ENCODE assay signal across 21 cellular contexts in the genomic region with DNA sequence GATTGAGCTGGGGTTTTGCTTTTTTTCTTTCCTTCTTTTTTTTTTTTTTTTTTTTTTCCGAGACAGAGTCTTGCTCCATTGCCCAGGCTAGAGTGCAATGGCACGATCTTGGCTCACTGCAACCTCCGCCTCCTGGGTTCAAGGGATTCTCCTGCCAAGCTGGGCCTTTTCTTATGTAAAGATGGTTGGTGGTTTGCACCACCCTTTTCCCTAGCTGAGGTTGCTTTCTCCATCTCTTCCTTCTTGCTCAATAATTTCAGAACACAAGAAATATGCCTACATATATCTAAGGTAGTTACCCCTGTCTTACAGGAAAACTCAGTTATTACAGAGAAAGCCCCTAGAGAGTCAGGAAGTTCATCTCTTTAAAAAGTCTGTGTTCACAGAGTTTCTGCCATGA. TPM values are rescaled to one million over a fixed set of nuclear protein-coding genes. Genes with fewer than 3 reads are reported as not detected.
DNase-seq lines count a peak whose midpoint lies in the region; ATAC-seq and TF ChIP-seq lines count a peak whose summit lies in the region.
"Had no signal": no experiment of that assay in that cellular context is flagged by ENCODE, and none has a peak within 500 bp of the region (broad histone marks: within the 10 kb centered on the region; RNA-seq: fewer than 3 reads in every experiment).

No MANE protein-coding gene starts in this region.

- no TSS peak for BruUV-seq in PC-3 (replicated peaks; lab: Mats Ljungman, UMichigan)

- no peak for DNase-seq in activated naive CD4-positive, alpha-beta T cell treated with anti-CD3 and anti-CD28 coated beads for 36 hours
- no peak for DNase-seq in activated naive CD4-positive, alpha-beta T cell (lab: John Stamatoyannopoulos, UW)
- DNase-seq in PC-3 (no peak), AG08396 (ENCODE audit: low spot score) (no peak)
- DNase-seq in activated naive CD8-positive, alpha-beta T cell treated with anti-CD3 and anti-CD28 coated beads, Interleukin-2, amount 10 ng/mL, durations not matched to agents 7 days and 5 days, result no peak
- DNase-seq in stimulated activated naive B cell treated with anti-CD40 and anti-IgM and Interleukin-4, amounts not matched to agents 10 μg/mL and 1 μg/mL and 100 μg/mL, for 72 hours, result no peak
- no peak for DNase-seq in activated effector memory CD4-positive, alpha-beta T cell treated with anti-CD3 and anti-CD28 coated beads, Interleukin-2, amount 50 U/mL, for 16 hours
- DNase-seq: central memory CD4-positive, alpha-beta T cell; DMS153; GOT3; Karpas-422; kidney glomerular epithelial cell; midbrain; NCI-H1694; NCI-H345; NK-92 treated with Interleukin-12 subunit alpha and Interleukin-12 subunit beta, amount 100 ng/mL, for 24 hours; occipital lobe; Right ventricle myocardium superior; thyroid gland had no signal

- no peak for ATAC-seq in PC-3
- ATAC-seq in activated naive CD8-positive, alpha-beta T cell treated with anti-CD3 and anti-CD28 coated beads, Interleukin-2, amount 10 ng/mL, durations not matched to agents 7 days and 5 days (ENCODE audit: low read depth), result no peak
- no peak for ATAC-seq in stimulated activated naive B cell treated with anti-CD40 and anti-IgM and Interleukin-4, amounts not matched to agents 10 μg/mL and 1 μg/mL and 100 μg/mL, for 72 hours (replicated peaks)
- no peak for ATAC-seq in HG03439 (IDR thresholded peaks at IDR 0.05; ENCODE audit: unreplicated experiment)

- no peaks in the 10 kb centered on the region for H3K9me3 Mint-ChIP-seq in activated naive CD4-positive, alpha-beta T cell treated with anti-CD3 and anti-CD28 coated beads for 36 hours
- H3K9me3 Mint-ChIP-seq in activated naive CD8-positive, alpha-beta T cell treated with anti-CD3 and anti-CD28 coated beads, Interleukin-2, amount 10 ng/mL, durations not matched to agents 7 days and 5 days, result no peaks in the 10 kb centered on the region
- no peaks in the 10 kb centered on the region for H3K9me3 Mint-ChIP-seq in stimulated activated naive B cell treated with anti-CD40 and anti-IgM and Interleukin-4, amounts not matched to agents 10 μg/mL and 1 μg/mL and 100 μg/mL, for 72 hours

- H3K36me3 ChIP-seq in PC-3 (ENCODE audit: low read depth, low read length), result peaks cover 3% of the 10 kb centered on the region; the same call in 1 of the 2 replicates
- H3K36me3 ChIP-seq: thyroid gland had no signal

- no peak for TF ChIP-seq CTCF in PC-3 (conservative IDR thresholded peaks at IDR 0.05; ENCODE audit: low read depth, low read length)

- peaks cover 75% of the 10 kb centered on the region for H3K79me2 ChIP-seq in PC-3 (ENCODE audit: low read length)

- no peak overlapping the region for H3K4me2 ChIP-seq in PC-3 (ENCODE audit: low read length)
- H3K4me2 ChIP-seq: hepatocyte had no signal

- H3K27me3 Mint-ChIP-seq in activated naive CD4-positive, alpha-beta T cell treated with anti-CD3 and anti-CD28 coated beads for 36 hours (ENCODE audit: low read depth), result no peaks in the 10 kb centered on the region
- H3K27me3 Mint-ChIP-seq in activated naive CD8-positive, alpha-beta T cell treated with anti-CD3 and anti-CD28 coated beads, Interleukin-2, amount 10 ng/mL, durations not matched to agents 7 days and 5 days, result no peaks in the 10 kb centered on the region
- no peaks in the 10 kb centered on the region for H3K27me3 Mint-ChIP-seq in stimulated activated naive B cell treated with anti-CD40 and anti-IgM and Interleukin-4, amounts not matched to agents 10 μg/mL and 1 μg/mL and 100 μg/mL, for 72 hours

- CTCF ChIA-PET in activated naive CD4-positive, alpha-beta T cell treated with anti-CD3 and anti-CD28 coated beads for 36 hours (lab: Charles Lee), result interaction anchor here (0.8 to 1.0 kb wide), 3 partner anchors 15 to 207 kb away, joined by 3 to 4 read pairs (median 3); no protein-coding TSS in a partner anchor
- CTCF ChIA-PET in PC-3 (lab: Charles Lee), result no interaction called here

- peak overlapping the region; percentile 86 for H3K27ac Mint-ChIP-seq in activated naive CD4-positive, alpha-beta T cell treated with anti-CD3 and anti-CD28 coated beads for 36 hours
- no peak overlapping the region for H3K27ac Mint-ChIP-seq in activated naive CD8-positive, alpha-beta T cell treated with anti-CD3 and anti-CD28 coated beads, Interleukin-2, amount 10 ng/mL, durations not matched to agents 7 days and 5 days
- peak overlapping the region; percentile 98 for H3K27ac Mint-ChIP-seq in stimulated activated naive B cell treated with anti-CD40 and anti-IgM and Interleukin-4, amounts not matched to agents 10 μg/mL and 1 μg/mL and 100 μg/mL, for 72 hours

- peaks cover 96% of the 10 kb centered on the region for H3K4me1 Mint-ChIP-seq in activated naive CD4-positive, alpha-beta T cell treated with anti-CD3 and anti-CD28 coated beads for 36 hours (ENCODE audit: low read depth)
- peaks cover 78% of the 10 kb centered on the region for H3K4me1 Mint-ChIP-seq in activated naive CD8-positive, alpha-beta T cell treated with anti-CD3 and anti-CD28 coated beads, Interleukin-2, amount 10 ng/mL, durations not matched to agents 7 days and 5 days
- peaks cover 55 to 84% of the 10 kb centered on the region in 2 donors for H3K4me1 Mint-ChIP-seq in stimulated activated naive B cell treated with anti-CD40 and anti-IgM and Interleukin-4, amounts not matched to agents 10 μg/mL and 1 μg/mL and 100 μg/mL, for 72 hours

- H3F3A ChIP-seq in PC-3 (ENCODE audit: low read length, unreplicated experiment), result no peaks in the 10 kb centered on the region

- H3K27ac ChIP-seq in PC-3 (ENCODE audit: low read length), result peak overlapping the region; percentile 19
- H3K27ac ChIP-seq: hepatocyte, thyroid gland had no signal

- no peak overlapping the region for H2AFZ ChIP-seq in PC-3 (ENCODE audit: low read length)
- H2AFZ ChIP-seq: hepatocyte had no signal

- no peaks in the 10 kb centered on the region for H4K20me1 ChIP-seq in PC-3 (ENCODE audit: low read length)

- peaks cover 42% of the 10 kb centered on the region for H3K4me1 ChIP-seq in PC-3 (ENCODE audit: insufficient read depth, low read length)
- H3K4me1 ChIP-seq: thyroid gland had no signal

- H3K9me3 ChIP-seq in PC-3 (ENCODE audit: low read length), result no peaks in the 10 kb centered on the region
- H3K9me3 ChIP-seq: thyroid gland had no signal

- intact Hi-C loops in activated naive CD4-positive, alpha-beta T cell treated with anti-CD3 and anti-CD28 coated beads for 36 hours (cut with micrococcal nuclease), result no loop called here
- intact Hi-C loops in PC-3 (cut with micrococcal nuclease), result no loop called here

- no peak overlapping the region for H3K9ac ChIP-seq in PC-3 (ENCODE audit: low read length)

- POLR2A ChIA-PET in PC-3 (lab: Charles Lee; ENCODE audit: unreplicated experiment), result no interaction called here
- POLR2A ChIA-PET in activated naive CD8-positive, alpha-beta T cell treated with anti-CD3 and anti-CD28 coated beads, Interleukin-2, amount 10 ng/mL, durations not matched to agents 7 days and 5 days (lab: Charles Lee), result interaction anchor here (0.7 kb wide), 1 partner anchor 93 kb away, joined by 7 read pairs; no protein-coding TSS in a partner anchor

- H3K27me3 ChIP-seq in PC-3 (ENCODE audit: low read length), result no peaks in the 10 kb centered on the region
- H3K27me3 ChIP-seq: hepatocyte, thyroid gland had no signal

- no peak overlapping the region for H3K4me3 ChIP-seq in PC-3 (ENCODE audit: low read length)
- H3K4me3 ChIP-seq: hepatocyte, thyroid gland had no signal

- no peaks in the 10 kb centered on the region for H3K9me2 ChIP-seq in PC-3 (replicated peaks; ENCODE audit: low read length)

- peaks cover 23% of the 10 kb centered on the region for H3K36me3 Mint-ChIP-seq in activated naive CD4-positive, alpha-beta T cell treated with anti-CD3 and anti-CD28 coated beads for 36 hours (ENCODE audit: low read depth)
- peaks cover 33% of the 10 kb centered on the region for H3K36me3 Mint-ChIP-seq in activated naive CD8-positive, alpha-beta T cell treated with anti-CD3 and anti-CD28 coated beads, Interleukin-2, amount 10 ng/mL, durations not matched to agents 7 days and 5 days
- peaks cover 21 to 31% of the 10 kb centered on the region in 2 donors for H3K36me3 Mint-ChIP-seq in stimulated activated naive B cell treated with anti-CD40 and anti-IgM and Interleukin-4, amounts not matched to agents 10 μg/mL and 1 μg/mL and 100 μg/mL, for 72 hours

- H3K4me3 Mint-ChIP-seq in activated naive CD4-positive, alpha-beta T cell treated with anti-CD3 and anti-CD28 coated beads for 36 hours, result no peak overlapping the region
- peak overlapping the region; percentile 31 for H3K4me3 Mint-ChIP-seq in activated naive CD8-positive, alpha-beta T cell treated with anti-CD3 and anti-CD28 coated beads, Interleukin-2, amount 10 ng/mL, durations not matched to agents 7 days and 5 days
- peak overlapping the region; percentile 59 to 78 for H3K4me3 Mint-ChIP-seq in stimulated activated naive B cell treated with anti-CD40 and anti-IgM and Interleukin-4, amounts not matched to agents 10 μg/mL and 1 μg/mL and 100 μg/mL, for 72 hours

RNA-seq across cellular contexts. Expression of a gene that starts 7.0 kb away (rescaled TPM):
- total RNA-seq in activated naive CD4-positive, alpha-beta T cell treated with anti-CD3 and anti-CD28 coated beads for 36 hours, result 10 to 100 TPM; 39.9 to 44.2 TPM
- 24.7 and 26.3 TPM in 2 replicates for total RNA-seq in PC-3 (2014; rRNA removed)
- 10 to 100 TPM; 84.0 to 95.1 TPM for total RNA-seq in activated naive CD8-positive, alpha-beta T cell treated with anti-CD3 and anti-CD28 coated beads, Interleukin-2, amount 10 ng/mL, durations not matched to agents 7 days and 5 days
